ENCODE assay signal across 1 cellular context in the genomic region with DNA sequence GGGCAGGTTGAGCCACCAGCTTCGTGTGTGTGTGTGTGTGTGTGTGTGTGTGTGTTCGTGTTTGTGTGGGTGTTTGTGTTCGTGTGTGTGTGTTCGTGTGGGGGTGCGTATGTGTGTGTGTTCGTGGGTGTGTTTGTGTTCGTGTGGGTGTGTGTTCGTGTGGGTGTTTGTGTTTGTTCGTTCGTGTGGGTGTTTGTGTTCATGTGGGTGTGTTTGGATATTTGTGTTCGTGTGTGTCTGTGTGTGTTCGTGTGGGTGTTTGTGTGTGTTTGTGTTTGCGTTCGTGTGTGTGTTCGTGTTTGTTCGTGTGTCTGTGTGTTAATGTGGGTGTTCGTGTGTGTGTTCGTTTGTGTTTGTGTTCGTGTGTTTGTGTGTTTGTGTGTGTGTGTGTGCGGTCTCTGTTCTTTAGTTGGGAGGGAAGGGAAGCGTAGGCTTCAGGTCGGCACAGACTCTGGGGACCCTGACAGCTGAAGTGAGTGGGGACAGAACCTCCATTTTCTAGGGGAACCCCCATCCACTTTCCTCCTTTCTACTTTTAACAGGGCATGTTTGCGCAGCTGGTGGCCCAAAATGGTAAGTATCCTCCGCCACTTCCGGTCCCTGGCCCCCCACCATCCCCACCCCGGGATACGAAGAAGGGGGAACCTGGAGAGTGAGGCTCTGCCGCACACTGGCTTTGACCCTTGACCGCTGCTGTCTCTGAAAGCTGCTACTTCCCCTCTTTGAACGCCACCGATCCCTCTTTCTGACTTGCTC.
A peak's percentile ranks its signal among the peaks of the same experiment; 100 is the strongest.
TF ChIP-seq lines count a peak whose summit lies in the region.

No MANE protein-coding gene starts in this region.

TF ChIP-seq in K562, 482 proteins besides CTCF, POLR2A, EP300 and RAD21 (continued from another document and continues in another):
- TF ChIP-seq, protein P1, sequence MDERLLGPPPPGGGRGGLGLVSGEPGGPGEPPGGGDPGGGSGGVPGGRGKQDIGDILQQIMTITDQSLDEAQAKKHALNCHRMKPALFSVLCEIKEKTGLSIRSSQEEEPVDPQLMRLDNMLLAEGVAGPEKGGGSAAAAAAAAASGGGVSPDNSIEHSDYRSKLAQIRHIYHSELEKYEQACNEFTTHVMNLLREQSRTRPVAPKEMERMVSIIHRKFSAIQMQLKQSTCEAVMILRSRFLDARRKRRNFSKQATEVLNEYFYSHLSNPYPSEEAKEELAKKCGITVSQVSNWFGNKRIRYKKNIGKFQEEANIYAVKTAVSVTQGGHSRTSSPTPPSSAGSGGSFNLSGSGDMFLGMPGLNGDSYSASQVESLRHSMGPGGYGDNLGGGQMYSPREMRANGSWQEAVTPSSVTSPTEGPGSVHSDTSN (CRISPR knock-in tag; IDR thresholded peaks at IDR 0.05; ENCODE audit: low read depth), result no peak
- TF ChIP-seq, protein P1 (tag; conservative IDR thresholded peaks at IDR 0.05; ENCODE audit: low read depth), result no peak
- TF ChIP-seq KDM1A (IDR thresholded peaks at IDR 0.05), result peak in 1 of 2 experiments; percentile 33; a peak in 1 of 4 replicates
- TF ChIP-seq SRSF1 (IDR thresholded peaks at IDR 0.05; ENCODE audit: low read depth, low read length), result no peak
- TF ChIP-seq, protein P2, sequence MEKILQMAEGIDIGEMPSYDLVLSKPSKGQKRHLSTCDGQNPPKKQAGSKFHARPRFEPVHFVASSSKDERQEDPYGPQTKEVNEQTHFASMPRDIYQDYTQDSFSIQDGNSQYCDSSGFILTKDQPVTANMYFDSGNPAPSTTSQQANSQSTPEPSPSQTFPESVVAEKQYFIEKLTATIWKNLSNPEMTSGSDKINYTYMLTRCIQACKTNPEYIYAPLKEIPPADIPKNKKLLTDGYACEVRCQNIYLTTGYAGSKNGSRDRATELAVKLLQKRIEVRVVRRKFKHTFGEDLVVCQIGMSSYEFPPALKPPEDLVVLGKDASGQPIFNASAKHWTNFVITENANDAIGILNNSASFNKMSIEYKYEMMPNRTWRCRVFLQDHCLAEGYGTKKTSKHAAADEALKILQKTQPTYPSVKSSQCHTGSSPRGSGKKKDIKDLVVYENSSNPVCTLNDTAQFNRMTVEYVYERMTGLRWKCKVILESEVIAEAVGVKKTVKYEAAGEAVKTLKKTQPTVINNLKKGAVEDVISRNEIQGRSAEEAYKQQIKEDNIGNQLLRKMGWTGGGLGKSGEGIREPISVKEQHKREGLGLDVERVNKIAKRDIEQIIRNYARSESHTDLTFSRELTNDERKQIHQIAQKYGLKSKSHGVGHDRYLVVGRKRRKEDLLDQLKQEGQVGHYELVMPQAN (IDR thresholded peaks at IDR 0.05; ENCODE audit: borderline replicate concordance), result peak; percentile 90; the same call in 1 of the 2 replicates
- TF ChIP-seq, protein P3, sequence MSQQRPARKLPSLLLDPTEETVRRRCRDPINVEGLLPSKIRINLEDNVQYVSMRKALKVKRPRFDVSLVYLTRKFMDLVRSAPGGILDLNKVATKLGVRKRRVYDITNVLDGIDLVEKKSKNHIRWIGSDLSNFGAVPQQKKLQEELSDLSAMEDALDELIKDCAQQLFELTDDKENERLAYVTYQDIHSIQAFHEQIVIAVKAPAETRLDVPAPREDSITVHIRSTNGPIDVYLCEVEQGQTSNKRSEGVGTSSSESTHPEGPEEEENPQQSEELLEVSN (IDR thresholded peaks at IDR 0.05; ENCODE audit: borderline replicate concordance in 1 of 2, extremely low read depth in 1 of 2, insufficient read depth in 1 of 2, insufficient read length in 1 of 2, low read depth in 1 of 2, low read length in 1 of 2, poor library complexity in 1 of 2, severe bottlenecking in 1 of 2), result no peak
- 0 out of 2 replicates have a peak, but pooled peaks have one; percentile 28 for TF ChIP-seq LCOR (CRISPR knock-in tag; IDR thresholded peaks at IDR 0.05)
- no peak for TF ChIP-seq BCL6 (CRISPR knock-in tag; IDR thresholded peaks at IDR 0.05)
- TF ChIP-seq, protein P4, sequence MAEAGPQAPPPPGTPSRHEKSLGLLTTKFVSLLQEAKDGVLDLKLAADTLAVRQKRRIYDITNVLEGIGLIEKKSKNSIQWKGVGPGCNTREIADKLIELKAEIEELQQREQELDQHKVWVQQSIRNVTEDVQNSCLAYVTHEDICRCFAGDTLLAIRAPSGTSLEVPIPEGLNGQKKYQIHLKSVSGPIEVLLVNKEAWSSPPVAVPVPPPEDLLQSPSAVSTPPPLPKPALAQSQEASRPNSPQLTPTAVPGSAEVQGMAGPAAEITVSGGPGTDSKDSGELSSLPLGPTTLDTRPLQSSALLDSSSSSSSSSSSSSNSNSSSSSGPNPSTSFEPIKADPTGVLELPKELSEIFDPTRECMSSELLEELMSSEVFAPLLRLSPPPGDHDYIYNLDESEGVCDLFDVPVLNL (CRISPR knock-in tag; IDR thresholded peaks at IDR 0.05; ENCODE audit: low read depth), result no peak
- TF ChIP-seq, protein P5, sequence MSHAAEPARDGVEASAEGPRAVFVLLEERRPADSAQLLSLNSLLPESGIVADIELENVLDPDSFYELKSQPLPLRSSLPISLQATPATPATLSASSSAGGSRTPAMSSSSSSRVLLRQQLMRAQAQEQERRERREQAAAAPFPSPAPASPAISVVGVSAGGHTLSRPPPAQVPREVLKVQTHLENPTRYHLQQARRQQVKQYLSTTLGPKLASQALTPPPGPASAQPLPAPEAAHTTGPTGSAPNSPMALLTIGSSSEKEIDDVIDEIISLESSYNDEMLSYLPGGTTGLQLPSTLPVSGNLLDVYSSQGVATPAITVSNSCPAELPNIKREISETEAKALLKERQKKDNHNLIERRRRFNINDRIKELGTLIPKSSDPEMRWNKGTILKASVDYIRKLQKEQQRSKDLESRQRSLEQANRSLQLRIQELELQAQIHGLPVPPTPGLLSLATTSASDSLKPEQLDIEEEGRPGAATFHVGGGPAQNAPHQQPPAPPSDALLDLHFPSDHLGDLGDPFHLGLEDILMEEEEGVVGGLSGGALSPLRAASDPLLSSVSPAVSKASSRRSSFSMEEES (CRISPR knock-in tag; IDR thresholded peaks at IDR 0.05), result no peak
- TF ChIP-seq HNRNPLL (IDR thresholded peaks at IDR 0.05; ENCODE audit: low read depth, low read length, poor library complexity, severe bottlenecking), result peak; percentile 22
- TF ChIP-seq, protein P6, sequence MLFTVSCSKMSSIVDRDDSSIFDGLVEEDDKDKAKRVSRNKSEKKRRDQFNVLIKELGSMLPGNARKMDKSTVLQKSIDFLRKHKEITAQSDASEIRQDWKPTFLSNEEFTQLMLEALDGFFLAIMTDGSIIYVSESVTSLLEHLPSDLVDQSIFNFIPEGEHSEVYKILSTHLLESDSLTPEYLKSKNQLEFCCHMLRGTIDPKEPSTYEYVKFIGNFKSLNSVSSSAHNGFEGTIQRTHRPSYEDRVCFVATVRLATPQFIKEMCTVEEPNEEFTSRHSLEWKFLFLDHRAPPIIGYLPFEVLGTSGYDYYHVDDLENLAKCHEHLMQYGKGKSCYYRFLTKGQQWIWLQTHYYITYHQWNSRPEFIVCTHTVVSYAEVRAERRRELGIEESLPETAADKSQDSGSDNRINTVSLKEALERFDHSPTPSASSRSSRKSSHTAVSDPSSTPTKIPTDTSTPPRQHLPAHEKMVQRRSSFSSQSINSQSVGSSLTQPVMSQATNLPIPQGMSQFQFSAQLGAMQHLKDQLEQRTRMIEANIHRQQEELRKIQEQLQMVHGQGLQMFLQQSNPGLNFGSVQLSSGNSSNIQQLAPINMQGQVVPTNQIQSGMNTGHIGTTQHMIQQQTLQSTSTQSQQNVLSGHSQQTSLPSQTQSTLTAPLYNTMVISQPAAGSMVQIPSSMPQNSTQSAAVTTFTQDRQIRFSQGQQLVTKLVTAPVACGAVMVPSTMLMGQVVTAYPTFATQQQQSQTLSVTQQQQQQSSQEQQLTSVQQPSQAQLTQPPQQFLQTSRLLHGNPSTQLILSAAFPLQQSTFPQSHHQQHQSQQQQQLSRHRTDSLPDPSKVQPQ (CRISPR knock-in tag; IDR thresholded peaks at IDR 0.05; ENCODE audit: borderline replicate concordance), result no peak
- TF ChIP-seq, protein P7, sequence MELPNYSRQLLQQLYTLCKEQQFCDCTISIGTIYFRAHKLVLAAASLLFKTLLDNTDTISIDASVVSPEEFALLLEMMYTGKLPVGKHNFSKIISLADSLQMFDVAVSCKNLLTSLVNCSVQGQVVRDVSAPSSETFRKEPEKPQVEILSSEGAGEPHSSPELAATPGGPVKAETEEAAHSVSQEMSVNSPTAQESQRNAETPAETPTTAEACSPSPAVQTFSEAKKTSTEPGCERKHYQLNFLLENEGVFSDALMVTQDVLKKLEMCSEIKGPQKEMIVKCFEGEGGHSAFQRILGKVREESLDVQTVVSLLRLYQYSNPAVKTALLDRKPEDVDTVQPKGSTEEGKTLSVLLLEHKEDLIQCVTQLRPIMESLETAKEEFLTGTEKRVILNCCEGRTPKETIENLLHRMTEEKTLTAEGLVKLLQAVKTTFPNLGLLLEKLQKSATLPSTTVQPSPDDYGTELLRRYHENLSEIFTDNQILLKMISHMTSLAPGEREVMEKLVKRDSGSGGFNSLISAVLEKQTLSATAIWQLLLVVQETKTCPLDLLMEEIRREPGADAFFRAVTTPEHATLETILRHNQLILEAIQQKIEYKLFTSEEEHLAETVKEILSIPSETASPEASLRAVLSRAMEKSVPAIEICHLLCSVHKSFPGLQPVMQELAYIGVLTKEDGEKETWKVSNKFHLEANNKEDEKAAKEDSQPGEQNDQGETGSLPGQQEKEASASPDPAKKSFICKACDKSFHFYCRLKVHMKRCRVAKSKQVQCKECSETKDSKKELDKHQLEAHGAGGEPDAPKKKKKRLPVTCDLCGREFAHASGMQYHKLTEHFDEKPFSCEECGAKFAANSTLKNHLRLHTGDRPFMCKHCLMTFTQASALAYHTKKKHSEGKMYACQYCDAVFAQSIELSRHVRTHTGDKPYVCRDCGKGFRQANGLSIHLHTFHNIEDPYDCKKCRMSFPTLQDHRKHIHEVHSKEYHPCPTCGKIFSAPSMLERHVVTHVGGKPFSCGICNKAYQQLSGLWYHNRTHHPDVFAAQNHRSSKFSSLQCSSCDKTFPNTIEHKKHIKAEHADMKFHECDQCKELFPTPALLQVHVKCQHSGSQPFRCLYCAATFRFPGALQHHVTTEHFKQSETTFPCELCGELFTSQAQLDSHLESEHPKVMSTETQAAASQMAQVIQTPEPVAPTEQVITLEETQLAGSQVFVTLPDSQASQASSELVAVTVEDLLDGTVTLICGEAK (IDR thresholded peaks at IDR 0.05), result peak; percentile 78
- TF ChIP-seq, protein P7 (CRISPR knock-in tag; IDR thresholded peaks at IDR 0.05), result no peak
- no peak for TF ChIP-seq ZNF507 (tag; conservative IDR thresholded peaks at IDR 0.05)
- 0 out of 3 replicates have a peak, but pooled peaks of 1 of the 2 experiments have one; percentile 34 for TF ChIP-seq CBX3 (IDR thresholded peaks at IDR 0.05; ENCODE audit: borderline replicate concordance in 1 of 2, low read length in 2 of 2)
- TF ChIP-seq FOXA1 (IDR thresholded peaks at IDR 0.05; ENCODE audit: borderline replicate concordance), result no peak
- TF ChIP-seq ZNF431 (CRISPR knock-in tag; IDR thresholded peaks at IDR 0.05), result no peak
- TF ChIP-seq ZNF217 (CRISPR knock-in tag; IDR thresholded peaks at IDR 0.05), result no peak
- peak; percentile 99 for TF ChIP-seq EGR1 (conservative IDR thresholded peaks at IDR 0.05)
- peak; percentile 81; the same call in 1 of the 2 replicates for TF ChIP-seq MTA1 (IDR thresholded peaks at IDR 0.05; ENCODE audit: borderline replicate concordance)
- TF ChIP-seq IFI16 (CRISPR knock-in tag; IDR thresholded peaks at IDR 0.05), result no peak
